11 cellular contexts compared by ENCODE assay signal in genomic region chr16:84851192-84852127, GRCh38. TPM values are rescaled to one million over a fixed set of nuclear protein-coding genes. Genes with fewer than 3 reads are reported as not detected.
DNase-seq lines count a peak whose midpoint lies in the region; ATAC-seq and TF ChIP-seq lines count a peak whose summit lies in the region.
"Had no signal": no experiment of that assay in that cellular context is flagged by ENCODE, and none has a peak within 500 bp of the region (broad histone marks: within the 10 kb centered on the region; RNA-seq: fewer than 3 reads in every experiment).

No MANE protein-coding gene starts in this region.

- peak overlapping the region; percentile 73 for H3K27ac Mint-ChIP-seq in osteocyte (ENCODE audit: unreplicated experiment)
- H3K27ac Mint-ChIP-seq: activated CD8-positive, alpha-beta T cell treated with anti-CD3 and anti-CD28 coated beads, Interleukin-2, amount 10 ng/mL, durations not matched to agents 7 days and 5 days; memory B cell had no signal

- H3K36me3 Mint-ChIP-seq in osteocyte (ENCODE audit: unreplicated experiment) = no peaks in the 10 kb centered on the region

- no peak for ATAC-seq in GM21825 (IDR thresholded peaks at IDR 0.05; ENCODE audit: unreplicated experiment)
- ATAC-seq: activated CD8-positive, alpha-beta T cell treated with anti-CD3 and anti-CD28 coated beads, Interleukin-2, amount 10 ng/mL, durations not matched to agents 7 days and 5 days had no signal

- H3K9me3 Mint-ChIP-seq in osteocyte (ENCODE audit: unreplicated experiment) = no peaks in the 10 kb centered on the region

- H3K4me1 Mint-ChIP-seq in osteocyte (ENCODE audit: unreplicated experiment) = peaks cover 45% of the 10 kb centered on the region
- H3K4me1 Mint-ChIP-seq: memory B cell had no signal

- no peaks in the 10 kb centered on the region for H3K27me3 Mint-ChIP-seq in osteocyte (ENCODE audit: unreplicated experiment)

- TF ChIP-seq CTCF in osteocyte (IDR thresholded peaks at IDR 0.05) = no peak

- DNase-seq in EL (peak; percentile 100), NCI-H345 treated with DMSO at 0.1 percent for 48 hours (lab: John Stamatoyannopoulos, UW; ENCODE audit: unreplicated experiment) (peak; percentile 39), cerebellar cortex (ENCODE audit: low spot score) (peak; percentile 75), osteocyte (ENCODE audit: extremely low spot score, unreplicated experiment) (peak; percentile 93)
- no peak for DNase-seq in stimulated activated CD4-positive, alpha-beta T cell treated with anti-CD3 and anti-CD28 coated beads, Interleukin-12 subunit alpha, Interleukin-12 subunit beta, amount 100 ng/mL, for 4 hours
- no peak for DNase-seq in stimulated activated CD4-positive, alpha-beta T cell treated with anti-CD3 and anti-CD28 coated beads, Interleukin-1b, Interleukin-23, amount 100 ng/mL, for 48 hours
- DNase-seq in activated naive CD4-positive, alpha-beta T cell treated with anti-CD3 and anti-CD28 coated beads, Interleukin-2, amount 50 U/mL, for 16 hours = no peak
- DNase-seq: activated CD8-positive, alpha-beta T cell treated with anti-CD3 and anti-CD28 coated beads, Interleukin-2, amount 10 ng/mL, durations not matched to agents 7 days and 5 days; NCI-H446 treated with DMSO at 0.1 percent for 48 hours had no signal

- no peak overlapping the region for H3K4me3 Mint-ChIP-seq in osteocyte (ENCODE audit: unreplicated experiment)
- H3K4me3 Mint-ChIP-seq: activated CD8-positive, alpha-beta T cell treated with anti-CD3 and anti-CD28 coated beads, Interleukin-2, amount 10 ng/mL, durations not matched to agents 7 days and 5 days; memory B cell had no signal

RNA-seq across cellular contexts. Expression of gene CRISPLD2, which starts 31.7 kb away (rescaled TPM):
- 3.3 and 3.5 TPM in 2 replicates for total RNA-seq in osteocyte
- total RNA-seq: activated CD8-positive, alpha-beta T cell treated with anti-CD3 and anti-CD28 coated beads, Interleukin-2, amount 10 ng/mL, durations not matched to agents 7 days and 5 days had no signal

Comparison
In these comparisons a context has a peak if more than half of its experiments do, and no peak if none do; other contexts are left out.
1. DNase-seq: peak in EL (single experiment), NCI-H345 treated with DMSO at 0.1 percent for 48 hours (single experiment), cerebellar cortex (single experiment) and osteocyte (single experiment); none in stimulated activated CD4-positive, alpha-beta T cell treated with anti-CD3 and anti-CD28 coated beads, Interleukin-12 subunit alpha, Interleukin-12 subunit beta, amount 100 ng/mL, for 4 hours (single experiment), stimulated activated CD4-positive, alpha-beta T cell treated with anti-CD3 and anti-CD28 coated beads, Interleukin-1b, Interleukin-23, amount 100 ng/mL, for 48 hours (single experiment) and activated naive CD4-positive, alpha-beta T cell treated with anti-CD3 and anti-CD28 coated beads, Interleukin-2, amount 50 U/mL, for 16 hours (single experiment).